ENCODE assay signal across 18 cellular contexts in the genomic region with DNA sequence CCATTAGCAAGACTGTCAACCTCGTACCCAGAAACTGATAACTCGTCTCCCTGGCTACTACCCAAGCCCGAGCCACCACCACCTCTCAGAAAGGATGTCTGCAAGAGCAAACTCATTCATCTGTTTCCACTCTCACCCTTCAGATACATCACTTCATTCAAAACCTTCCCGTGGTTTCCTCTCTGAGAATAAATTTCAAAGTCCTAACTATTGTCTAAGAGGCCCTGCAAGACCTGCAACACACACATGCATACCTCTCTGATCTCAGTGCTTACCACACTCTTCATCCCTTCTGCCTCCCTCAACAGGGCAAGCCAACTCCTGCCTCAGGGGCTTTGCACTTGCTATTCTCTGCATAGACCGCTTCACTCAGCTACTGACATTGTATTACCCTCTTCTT.
DNase-seq lines count a peak whose midpoint lies in the region; ATAC-seq, FAIRE-seq and TF ChIP-seq lines count a peak whose summit lies in the region.
"Had no signal": no experiment of that assay in that cellular context is flagged by ENCODE, and none has a peak within 500 bp of the region (broad histone marks: within the 10 kb centered on the region; RNA-seq: fewer than 3 reads in every experiment).

No MANE protein-coding gene starts in this region.

- TF ChIP-seq CTCF in GM13976 (IDR thresholded peaks at IDR 0.05; ENCODE audit: borderline replicate concordance, control extremely low read depth, extremely low read depth, insufficient read depth, missing control alignments): no peak
- TF ChIP-seq CTCF in foreskin fibroblast (IDR thresholded peaks at IDR 0.05; ENCODE audit: low read depth, low read length): no peak

- H3K4me3 ChIP-seq in foreskin fibroblast (ENCODE audit: low read depth in 1 of 2, low read length in 2 of 2): no peak overlapping the region
- H3K4me3 ChIP-seq: ovary, tibial nerve had no signal

- ATAC-seq in HG02885 (IDR thresholded peaks at IDR 0.05; ENCODE audit: poor library complexity, unreplicated experiment): peak; percentile 60
- ATAC-seq: activated naive CD8-positive, alpha-beta T cell treated with anti-CD3 and anti-CD28 coated beads, Interleukin-2, amount 50 U/mL, for 24 hours had no signal

- peak; percentile 45 for DNase-seq in GM13976 (ENCODE audit: low spot score)
- peak; percentile 32 for DNase-seq in GM19240 (ENCODE audit: insufficient read length, low spot score)
- DNase-seq in amniotic epithelial cell (ENCODE audit: low read depth): peak; percentile 12
- no peak for DNase-seq in NCI-H1436 (lab: John Stamatoyannopoulos, UW)
- DNase-seq in urothelium cell line (ENCODE audit: low spot score): no peak
- no peak for DNase-seq in NCI-H2029 treated with DMSO at 0.1 percent for 48 hours (lab: John Stamatoyannopoulos, UW)
- no peak for DNase-seq in foreskin fibroblast
- DNase-seq: activated naive CD8-positive, alpha-beta T cell treated with anti-CD3 and anti-CD28 coated beads, Interleukin-2, amount 50 U/mL, for 24 hours; activated T-cell treated with anti-CD3 and anti-CD28 coated beads, Interleukin-2, amount 50 U/mL, for 4 hours; H7; Kasumi-1; NCI-H446; ovary; SK-N-SH; stimulated activated CD4-positive, alpha-beta T cell treated with anti-CD3 and anti-CD28 coated beads, Interleukin-4, amount 100 ng/mL, for 24 hours had no signal

- in situ Hi-C loops in GM13976 (cut with MboI; ENCODE audit: low sequenced_read_pairs, unreplicated experiment): no loop called here

- no peak for FAIRE-seq in urothelium cell line (lab: Jason Lieb, UNC)
- FAIRE-seq: frontal cortex had no signal

Comparison
In these comparisons a context has a peak if more than half of its experiments do, and no peak if none do; other contexts are left out.
1. DNase-seq: peak in GM13976 (single experiment), GM19240 (single experiment) and amniotic epithelial cell (single experiment); none in NCI-H1436 (single experiment), urothelium cell line (single experiment), NCI-H2029 treated with DMSO at 0.1 percent for 48 hours (single experiment) and foreskin fibroblast (0 of 2).